In the genomic region with DNA sequence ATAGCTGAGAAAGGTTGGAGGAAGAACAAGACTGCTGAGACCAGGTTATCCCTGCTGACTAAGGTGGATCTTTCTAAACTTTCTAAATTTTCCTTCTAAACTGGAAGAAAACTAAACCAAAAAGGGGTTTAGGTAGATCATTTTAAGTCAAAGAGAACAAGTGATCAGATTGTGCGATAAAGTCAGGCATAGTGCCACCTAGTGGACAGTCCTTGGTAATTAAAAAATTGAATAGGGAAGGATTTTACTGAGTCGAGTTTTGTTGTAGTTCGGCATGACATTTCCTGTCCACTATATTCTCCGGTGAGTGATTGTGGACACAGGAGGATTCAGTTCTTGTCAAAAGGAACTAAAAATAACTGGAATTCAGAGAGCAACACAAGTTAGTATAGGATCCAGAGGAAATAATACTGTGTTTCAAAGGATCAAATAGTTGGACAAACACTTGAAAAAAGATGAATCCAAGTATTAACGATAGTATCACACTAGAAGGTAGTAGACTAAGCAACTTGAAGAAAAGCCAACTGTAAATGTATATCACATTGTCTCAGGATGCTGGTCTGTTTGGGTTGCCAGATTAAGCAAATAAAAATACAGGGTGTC, we compare ENCODE assay signal across 8 cellular contexts.
DNase-seq lines count a peak whose midpoint lies in the region; ATAC-seq, FAIRE-seq and TF ChIP-seq lines count a peak whose summit lies in the region.

No MANE protein-coding gene starts in this region.

- H3K36me3 Mint-ChIP-seq in CD8-positive, alpha-beta T cell: no peaks in the 10 kb centered on the region

- H3K27me3 ChIP-seq in CD8-positive, alpha-beta T cell (ENCODE audit: insufficient read depth, low read length): no peaks in the 10 kb centered on the region
- H3K27me3 ChIP-seq in bronchial epithelial cell (ENCODE audit: control insufficient read depth, insufficient read depth, low read length) (no peaks in the 10 kb centered on the region), gastroesophageal sphincter (peaks cover 4% of the 10 kb centered on the region), prostate gland (replicated peaks; ENCODE audit: insufficient read depth) (no peaks in the 10 kb centered on the region)

- H3K4me3 ChIP-seq in CD8-positive, alpha-beta T cell (ENCODE audit: low read depth, low read length): no peak overlapping the region
- H3K4me3 ChIP-seq in bronchial epithelial cell (ENCODE audit: low read depth, low read length) (no peak overlapping the region), gastroesophageal sphincter (no peak overlapping the region), prostate gland (no peak overlapping the region)

- DNase-seq in CD8-positive, alpha-beta T cell: no peak
- DNase-seq in NCI-H69 (lab: John Stamatoyannopoulos, UW) (peak; percentile 74), bronchial epithelial cell (ENCODE audit: low read depth) (peak; percentile 38), midbrain (lab: John Stamatoyannopoulos, UW) (peak; percentile 43), prostate gland (ENCODE audit: low spot score) (no peak)

- TF ChIP-seq POLR2A in gastroesophageal sphincter (IDR thresholded peaks at IDR 0.05): no peak
- TF ChIP-seq POLR2A in prostate gland (IDR thresholded peaks at IDR 0.05): no peak

- H3K27me3 Mint-ChIP-seq in CD8-positive, alpha-beta T cell (ENCODE audit: low read depth): peaks cover 2% of the 10 kb centered on the region

- WGBS in gastroesophageal sphincter (ENCODE audit: low coverage in 1 of 2), 2 donors: 14 to 30% methylated on average over 5 of the region's 5 CpGs
- WGBS in prostate gland: 36% methylated on average over 5 of the region's 5 CpGs

- CTCF ChIA-PET in CD8-positive, alpha-beta T cell (lab: Charles Lee): interaction anchor here (0.8 kb wide), 1 partner anchor 13 kb away, joined by 4 read pairs; no protein-coding TSS in a partner anchor

- no peaks in the 10 kb centered on the region for H3K9me3 Mint-ChIP-seq in CD8-positive, alpha-beta T cell

- peak; percentile 35 for TF ChIP-seq CTCF in CD8-positive, alpha-beta T cell (IDR thresholded peaks at IDR 0.05)
- TF ChIP-seq CTCF in bronchial epithelial cell (IDR thresholded peaks at IDR 0.05; ENCODE audit: insufficient read depth, low read length, severe bottlenecking) (peak; percentile 61), gastroesophageal sphincter (IDR thresholded peaks at IDR 0.05) (peak in 2 of 4 experiments; percentile 42 to 55), prostate gland (IDR thresholded peaks at IDR 0.05) (peak in 2 of 4 experiments; percentile 30 to 39)

- H3K4me1 ChIP-seq in CD8-positive, alpha-beta T cell (ENCODE audit: insufficient read depth, low read length): no peaks in the 10 kb centered on the region
- H3K4me1 ChIP-seq in gastroesophageal sphincter: no peaks in the 10 kb centered on the region
- H3K4me1 ChIP-seq in prostate gland (replicated peaks): no peaks in the 10 kb centered on the region

- intact Hi-C loops in CD8-positive, alpha-beta T cell (cut with DNase I, micrococcal nuclease): no loop called here
- intact Hi-C loops in prostate gland (cut with DNase I): no loop called here

- FAIRE-seq in bronchial epithelial cell (lab: Jason Lieb, UNC): no peak

- POLR2A ChIA-PET in CD8-positive, alpha-beta T cell (lab: Charles Lee): no interaction called here

- H3K4me1 Mint-ChIP-seq in CD8-positive, alpha-beta T cell (ENCODE audit: low read depth): no peaks in the 10 kb centered on the region

- no peak for TF ChIP-seq EP300 in gastroesophageal sphincter (IDR thresholded peaks at IDR 0.05)

- no peaks in the 10 kb centered on the region for H3K36me3 ChIP-seq in CD8-positive, alpha-beta T cell (ENCODE audit: insufficient read depth, low read length)
- H3K36me3 ChIP-seq in bronchial epithelial cell (ENCODE audit: control insufficient read depth, insufficient read depth, low read length): no peaks in the 10 kb centered on the region
- H3K36me3 ChIP-seq in gastroesophageal sphincter: no peaks in the 10 kb centered on the region
- H3K36me3 ChIP-seq in prostate gland: no peaks in the 10 kb centered on the region

- H3K9me3 ChIP-seq in CD8-positive, alpha-beta T cell (ENCODE audit: low read length): no peaks in the 10 kb centered on the region
- H3K9me3 ChIP-seq in gastroesophageal sphincter (no peaks in the 10 kb centered on the region), prostate gland (no peaks in the 10 kb centered on the region)

- no peak overlapping the region for H3K27ac ChIP-seq in CD8-positive, alpha-beta T cell (ENCODE audit: low read depth, low read length)
- H3K27ac ChIP-seq in gastroesophageal sphincter (no peak overlapping the region), prostate gland (no peak overlapping the region)

- no peak overlapping the region for H3K27ac Mint-ChIP-seq in CD8-positive, alpha-beta T cell

- ATAC-seq in CD8-positive, alpha-beta T cell: no peak
- peak; percentile 60 for ATAC-seq in GM18498 (IDR thresholded peaks at IDR 0.05; ENCODE audit: unreplicated experiment)
- peak; percentile 79 for ATAC-seq in HG03039 (IDR thresholded peaks at IDR 0.05; ENCODE audit: unreplicated experiment)
- ATAC-seq in gastroesophageal sphincter: no peak

- H3K4me3 Mint-ChIP-seq in CD8-positive, alpha-beta T cell: no peak overlapping the region

Comparison
In these comparisons a context has a peak if more than half of its experiments do, and no peak if none do; other contexts are left out.
1. ATAC-seq: peak in GM18498 (single experiment) and HG03039 (single experiment); none in CD8-positive, alpha-beta T cell (single experiment) and gastroesophageal sphincter (single experiment).
2. DNase-seq: peak in NCI-H69 (single experiment), bronchial epithelial cell (single experiment) and midbrain (single experiment); none in CD8-positive, alpha-beta T cell (0 of 7) and prostate gland (single experiment).